Comparison of ENCODE assay signal across 2 cellular contexts in genomic region chr19:12425501-12426274, GRCh38.
TF ChIP-seq lines count a peak whose summit lies in the region.

No MANE protein-coding gene starts in this region.

TF ChIP-seq in HEK293, 187 proteins besides CTCF, POLR2A, EP300 and RAD21:
- TF ChIP-seq TRIM28 (IDR thresholded peaks at IDR 0.05; ENCODE audit: borderline replicate concordance, low read length) = no peak
- TF ChIP-seq PRDM1 (tag by site-specific recombination; IDR thresholded peaks at IDR 0.05) = peak; percentile 52

TF ChIP-seq in K562, 482 proteins besides CTCF, POLR2A, EP300 and RAD21:
- TF ChIP-seq RFX1 (IDR thresholded peaks at IDR 0.05) = peak; percentile 17; the same call in 1 of the 2 replicates
- TF ChIP-seq, protein P1, sequence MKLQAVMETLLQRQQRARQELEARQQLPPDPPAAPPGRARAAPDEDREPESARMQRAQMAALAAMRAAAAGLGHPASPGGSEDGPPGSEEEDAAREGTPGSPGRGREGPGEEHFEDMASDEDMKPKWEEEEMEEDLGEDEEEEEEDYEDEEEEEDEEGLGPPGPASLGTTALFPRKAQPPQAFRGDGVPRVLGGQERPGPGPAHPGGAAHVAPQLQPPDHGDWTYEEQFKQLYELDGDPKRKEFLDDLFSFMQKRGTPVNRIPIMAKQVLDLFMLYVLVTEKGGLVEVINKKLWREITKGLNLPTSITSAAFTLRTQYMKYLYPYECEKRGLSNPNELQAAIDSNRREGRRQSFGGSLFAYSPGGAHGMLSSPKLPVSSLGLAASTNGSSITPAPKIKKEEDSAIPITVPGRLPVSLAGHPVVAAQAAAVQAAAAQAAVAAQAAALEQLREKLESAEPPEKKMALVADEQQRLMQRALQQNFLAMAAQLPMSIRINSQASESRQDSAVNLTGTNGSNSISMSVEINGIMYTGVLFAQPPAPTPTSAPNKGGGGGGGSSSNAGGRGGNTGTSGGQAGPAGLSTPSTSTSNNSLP (IDR thresholded peaks at IDR 0.05; ENCODE audit: borderline replicate concordance, low read depth, low read length) = no peak
